In the genomic region with DNA sequence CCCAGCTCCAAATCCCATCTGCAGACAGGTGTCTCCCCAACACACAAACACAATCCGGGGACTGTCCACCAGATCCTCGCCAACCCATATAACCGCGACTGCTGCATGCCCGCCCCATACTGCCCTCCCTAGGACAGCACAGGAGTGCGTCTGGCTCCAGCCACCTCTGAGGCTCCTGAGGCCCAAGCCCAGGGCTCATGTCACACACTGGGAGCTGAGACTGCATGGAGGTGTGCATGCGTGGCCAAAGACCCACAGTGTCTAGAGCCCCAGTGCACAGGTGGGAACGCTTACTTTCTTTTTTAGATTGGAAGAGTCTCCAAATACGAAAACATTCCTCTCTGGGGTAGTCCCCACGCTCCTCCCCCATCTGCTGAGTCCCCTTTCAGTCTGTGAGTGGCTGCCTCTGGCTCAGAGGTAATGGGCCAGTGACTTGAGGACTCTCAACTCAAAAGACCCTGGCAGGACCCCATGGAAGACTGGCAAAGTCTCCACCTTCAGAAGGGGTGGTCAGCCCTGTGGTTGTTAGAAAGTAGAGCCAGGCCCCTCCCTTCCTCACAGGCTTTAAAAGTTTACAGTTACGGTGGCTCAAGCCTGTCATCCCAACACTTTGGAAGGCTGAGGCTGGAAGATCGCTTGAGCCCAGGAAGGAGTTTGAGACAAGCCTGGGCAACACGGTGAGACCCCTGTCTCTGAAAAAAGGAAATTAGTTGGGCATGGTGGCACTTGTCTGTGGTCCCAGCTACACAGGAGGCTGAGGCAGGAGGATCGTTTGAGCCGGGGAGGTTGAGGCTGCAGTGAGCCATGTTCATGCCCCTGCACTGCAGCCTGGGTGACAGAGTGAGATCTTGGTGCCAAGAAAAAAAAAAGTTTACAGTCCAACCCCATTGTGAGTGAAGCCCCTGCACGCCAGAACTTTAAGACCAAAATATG, we compare ENCODE assay signal across 14 cellular contexts. TPM values are rescaled to one million over a fixed set of nuclear protein-coding genes. Genes with fewer than 3 reads are reported as not detected.
DNase-seq lines count a peak whose midpoint lies in the region; ATAC-seq lines count a peak whose summit lies in the region.
"Had no signal": no experiment of that assay in that cellular context is flagged by ENCODE, and none has a peak within 500 bp of the region (broad histone marks: within the 10 kb centered on the region; RNA-seq: fewer than 3 reads in every experiment).

No MANE protein-coding gene starts in this region.

- H2AK5ac ChIP-seq in mesendoderm (ENCODE audit: low read length) = no peak overlapping the region

- H3K56ac ChIP-seq in mesendoderm (ENCODE audit: low read length) = no peak overlapping the region

- no peak overlapping the region for H3K4me3 ChIP-seq in mesendoderm (ENCODE audit: low read length)

- no peaks in the 10 kb centered on the region for H3K4me1 ChIP-seq in mesendoderm (ENCODE audit: control insufficient read depth, low read depth, low read length)

- peaks cover 5% of the 10 kb centered on the region for H3K27me3 ChIP-seq in mesendoderm (ENCODE audit: insufficient read depth, low read length, poor library complexity)

- DNase-seq in activated CD4-positive, alpha-beta T cell treated with anti-CD3 and anti-CD28 coated beads, Interleukin-2, amount 10 ng/mL, durations not matched to agents 24 days and 14 days = no peak
- no peak for DNase-seq in activated CD4-positive, alpha-beta T cell treated with anti-CD3 and anti-CD28 coated beads for 4 hours
- DNase-seq in mesendoderm (peak; percentile 38), superior temporal gyrus (ENCODE audit: extremely low spot score) (peak; percentile 20), NCI-H1930 (lab: John Stamatoyannopoulos, UW) (no peak), NCI-H2171 treated with DMSO at 0.1 percent for 48 hours (lab: John Stamatoyannopoulos, UW) (no peak)
- DNase-seq: ACHN; activated gamma-delta T cell treated with Interleukin-2 at 50 U/mL for 16 hours; GDM1; IMR-90; NCI-H510A treated with DMSO at 0.1 percent for 48 hours; stimulated activated CD4-positive, alpha-beta T cell treated with anti-CD3 and anti-CD28 coated beads, Interleukin-12 subunit alpha, Interleukin-12 subunit beta, amount 100 ng/mL, for 4 hours had no signal

- no peak overlapping the region for H3K27ac ChIP-seq in mesendoderm (ENCODE audit: low read depth, low read length)

- peak overlapping the region; percentile 34 for H3K4me3 Mint-ChIP-seq in activated CD4-positive, alpha-beta T cell treated with anti-CD3 and anti-CD28 coated beads, Interleukin-2, amount 10 ng/mL, durations not matched to agents 24 days and 14 days
- peak overlapping the region; percentile 73 for H3K4me3 Mint-ChIP-seq in activated naive CD8-positive, alpha-beta T cell

- intact Hi-C loops in activated CD4-positive, alpha-beta T cell treated with anti-CD3 and anti-CD28 coated beads, Interleukin-2, amount 10 ng/mL, durations not matched to agents 24 days and 14 days (cut with micrococcal nuclease) = no loop called here

- H4K5ac ChIP-seq in mesendoderm (ENCODE audit: low read length) = no peak overlapping the region

- WGBS in mesendoderm (ENCODE audit: extremely low coverage, insufficient coverage, low lambda C conversion rate) = no CpG with 5 or more reads among the region's 16 CpGs

- no peak overlapping the region for H3K9ac ChIP-seq in mesendoderm (ENCODE audit: low read length)

- no peak overlapping the region for H3K4ac ChIP-seq in mesendoderm (ENCODE audit: low read depth, low read length)

- no peak overlapping the region for H4K8ac ChIP-seq in mesendoderm (ENCODE audit: low read depth, low read length)

- no peaks in the 10 kb centered on the region for H3K79me2 ChIP-seq in mesendoderm (ENCODE audit: control insufficient read depth, insufficient read depth, low read length)

- no peak overlapping the region for H2BK120ac ChIP-seq in mesendoderm (ENCODE audit: low read depth, low read length)

- H3K27me3 Mint-ChIP-seq in activated CD4-positive, alpha-beta T cell treated with anti-CD3 and anti-CD28 coated beads, Interleukin-2, amount 10 ng/mL, durations not matched to agents 24 days and 14 days = peaks cover 17% of the 10 kb centered on the region
- no peaks in the 10 kb centered on the region for H3K27me3 Mint-ChIP-seq in activated naive CD8-positive, alpha-beta T cell

- H3K23ac ChIP-seq in mesendoderm (ENCODE audit: low read length) = no peak overlapping the region

- ATAC-seq in GM21447 (IDR thresholded peaks at IDR 0.05; ENCODE audit: unreplicated experiment) = no peak

- no peaks in the 10 kb centered on the region for H3K79me1 ChIP-seq in mesendoderm (ENCODE audit: low read length)

- H3K4me2 ChIP-seq in mesendoderm (ENCODE audit: low read length) = no peak overlapping the region

- no peaks in the 10 kb centered on the region for H3K36me3 ChIP-seq in mesendoderm (ENCODE audit: control insufficient read depth, insufficient read depth, low read length)

- H3K27ac Mint-ChIP-seq in activated CD4-positive, alpha-beta T cell treated with anti-CD3 and anti-CD28 coated beads, Interleukin-2, amount 10 ng/mL, durations not matched to agents 24 days and 14 days = no peak overlapping the region
- peak overlapping the region; percentile 76 for H3K27ac Mint-ChIP-seq in activated naive CD8-positive, alpha-beta T cell

- H3K36me3 Mint-ChIP-seq in activated CD4-positive, alpha-beta T cell treated with anti-CD3 and anti-CD28 coated beads, Interleukin-2, amount 10 ng/mL, durations not matched to agents 24 days and 14 days (ENCODE audit: low read depth) = peaks cover 9% of the 10 kb centered on the region
- H3K36me3 Mint-ChIP-seq in activated naive CD8-positive, alpha-beta T cell = no peaks in the 10 kb centered on the region

- no peaks in the 10 kb centered on the region for H3K9me3 Mint-ChIP-seq in activated CD4-positive, alpha-beta T cell treated with anti-CD3 and anti-CD28 coated beads, Interleukin-2, amount 10 ng/mL, durations not matched to agents 24 days and 14 days
- no peaks in the 10 kb centered on the region for H3K9me3 Mint-ChIP-seq in activated naive CD8-positive, alpha-beta T cell (ENCODE audit: low read depth)

- H3K18ac ChIP-seq in mesendoderm (ENCODE audit: low read length) = no peak overlapping the region

- H2BK5ac ChIP-seq in mesendoderm (ENCODE audit: low read length) = no peak overlapping the region

- H2BK15ac ChIP-seq in mesendoderm (replicated peaks; ENCODE audit: low read depth) = no peak overlapping the region

- peaks cover 41% of the 10 kb centered on the region for H3K4me1 Mint-ChIP-seq in activated CD4-positive, alpha-beta T cell treated with anti-CD3 and anti-CD28 coated beads, Interleukin-2, amount 10 ng/mL, durations not matched to agents 24 days and 14 days
- peaks cover 50% of the 10 kb centered on the region for H3K4me1 Mint-ChIP-seq in activated naive CD8-positive, alpha-beta T cell (ENCODE audit: low read depth)

RNA-seq across cellular contexts. Expression of gene CBX7, which starts 2.3 kb away (rescaled TPM):
- total RNA-seq in activated CD4-positive, alpha-beta T cell treated with anti-CD3 and anti-CD28 coated beads, Interleukin-2, amount 10 ng/mL, durations not matched to agents 24 days and 14 days = 10.8 and 11.6 TPM in 2 replicates
- 1.5 TPM for polyA plus RNA-seq in mesendoderm (2013, experiment 1 of 2)
- polyA plus RNA-seq in mesendoderm (2013, experiment 2 of 2) = 1.3 TPM

RNA-seq across cellular contexts. Expression of gene APOBEC3H, which starts 53.1 kb away (rescaled TPM):
- 5.8 and 7.6 TPM in 2 replicates for total RNA-seq in activated CD4-positive, alpha-beta T cell treated with anti-CD3 and anti-CD28 coated beads, Interleukin-2, amount 10 ng/mL, durations not matched to agents 24 days and 14 days
- 0.14 TPM for polyA plus RNA-seq in mesendoderm (2013, experiment 1 of 2)
- 0.14 TPM for polyA plus RNA-seq in mesendoderm (2013, experiment 2 of 2)
- polyA plus RNA-seq: IMR-90 had no signal

Comparison
In these comparisons a context has a peak if more than half of its experiments do, and no peak if none do; other contexts are left out.
1. DNase-seq: peak in mesendoderm (single experiment) and superior temporal gyrus (single experiment); none in activated CD4-positive, alpha-beta T cell treated with anti-CD3 and anti-CD28 coated beads, Interleukin-2, amount 10 ng/mL, durations not matched to agents 24 days and 14 days (single experiment), activated CD4-positive, alpha-beta T cell treated with anti-CD3 and anti-CD28 coated beads for 4 hours (0 of 2), NCI-H1930 (0 of 2) and NCI-H2171 treated with DMSO at 0.1 percent for 48 hours (single experiment).